In genomic region chr20:6583134-6583738, GRCh38 we compare ENCODE assay signal across 8 cellular contexts.
DNase-seq lines count a peak whose midpoint lies in the region; ATAC-seq and TF ChIP-seq lines count a peak whose summit lies in the region.

No MANE protein-coding gene starts in this region.

- DNase-seq in DMS153 (lab: John Stamatoyannopoulos, UW) (peak; percentile 34), HuH-7.5 (ENCODE audit: low spot score) (peak; percentile 41), OCI-M1 (lab: John Stamatoyannopoulos, UW) (peak; percentile 83), epithelial cell of proximal tubule (ENCODE audit: low read depth) (no peak), mucosa of descending colon (peak in 2 of 3 donors; percentile 32 to 69)
- no peak for DNase-seq in activated CD4-positive, alpha-beta T cell treated with anti-CD3 and anti-CD28 coated beads for 1 hour

- no peak overlapping the region for H3K4me3 ChIP-seq in epithelial cell of proximal tubule (ENCODE audit: low read depth, low read length)
- H3K4me3 ChIP-seq in mucosa of descending colon = no peak overlapping the region

- ATAC-seq in GM21381 (IDR thresholded peaks at IDR 0.05; ENCODE audit: unreplicated experiment) (peak; percentile 82), mucosa of descending colon (peak; percentile 82), HG03439 (IDR thresholded peaks at IDR 0.05; ENCODE audit: unreplicated experiment) (no peak)

- no peaks in the 10 kb centered on the region for H3K36me3 ChIP-seq in mucosa of descending colon (ENCODE audit: low read depth)

- peak; percentile 81 for TF ChIP-seq CTCF in epithelial cell of proximal tubule (conservative IDR thresholded peaks at IDR 0.05; ENCODE audit: low read depth, low read length)
- TF ChIP-seq CTCF in mucosa of descending colon (IDR thresholded peaks at IDR 0.05) = peak; percentile 24

- intact Hi-C loops in mucosa of descending colon (cut with DNase I, micrococcal nuclease) = no loop called here

- no peaks in the 10 kb centered on the region for H3K9me3 ChIP-seq in mucosa of descending colon

- no peaks in the 10 kb centered on the region for H3K4me1 ChIP-seq in mucosa of descending colon (ENCODE audit: low read depth)

Comparison
In these comparisons a context has a peak if more than half of its experiments do, and no peak if none do; other contexts are left out.
1. DNase-seq: peak in DMS153 (single experiment), HuH-7.5 (single experiment), OCI-M1 (single experiment) and mucosa of descending colon (2 of 3); none in epithelial cell of proximal tubule (single experiment) and activated CD4-positive, alpha-beta T cell treated with anti-CD3 and anti-CD28 coated beads for 1 hour (single experiment).